In genomic region chr1:11142618-11143391, GRCh38 we compare ENCODE assay signal across 31 cellular contexts. TPM values are rescaled to one million over a fixed set of nuclear protein-coding genes. Genes with fewer than 3 reads are reported as not detected.
DNase-seq lines count a peak whose midpoint lies in the region; ATAC-seq and TF ChIP-seq lines count a peak whose summit lies in the region.
"Had no signal": no experiment of that assay in that cellular context is flagged by ENCODE, and none has a peak within 500 bp of the region (broad histone marks: within the 10 kb centered on the region; RNA-seq: fewer than 3 reads in every experiment).

No MANE protein-coding gene starts in this region.

- H3K79me2 ChIP-seq in mammary epithelial cell (ENCODE audit: insufficient read depth, low read length), result no peaks in the 10 kb centered on the region

- no peak overlapping the region for H2AFZ ChIP-seq in mammary epithelial cell (ENCODE audit: low read depth, low read length)

- no peak for TF ChIP-seq CTCF in mammary epithelial cell (conservative IDR thresholded peaks at IDR 0.05 in 1 of 2, IDR thresholded peaks at IDR 0.05 in 1 of 2; ENCODE audit: extremely low read depth in 1 of 2, insufficient read depth in 1 of 2, low read depth in 1 of 2, low read length in 2 of 2)

- in situ Hi-C loops in mammary epithelial cell (cut with MboI; ENCODE audit: low sequenced_read_pairs in 2 of 2), result no loop called here

- H3K27me3 Mint-ChIP-seq in activated naive CD4-positive, alpha-beta T cell treated with anti-CD3 and anti-CD28 coated beads for 36 hours (ENCODE audit: low read depth), result no peaks in the 10 kb centered on the region
- H3K27me3 Mint-ChIP-seq in activated T-helper 17 cell treated with anti-CD3 and anti-CD28 coated beads, Interleukin-2, amount 50 U/mL, for 72 hours, result no peaks in the 10 kb centered on the region
- H3K27me3 Mint-ChIP-seq in stimulated activated naive CD8-positive, alpha-beta T cell treated with anti-CD3 and anti-CD28 coated beads, Interleukin-15, amount 100 ng/mL, for 72 hours, result no peaks in the 10 kb centered on the region
- H3K27me3 Mint-ChIP-seq: activated naive CD4-positive, alpha-beta T cell treated with anti-CD3 and anti-CD28 coated beads, Interleukin-2, amount 50 U/mL, for 24 hours; CD4-positive, CD25-positive, alpha-beta regulatory T cell; progenitor cell of endocrine pancreas; stimulated activated naive B cell treated with anti-CD40 and anti-IgM and Interleukin-4, amounts not matched to agents 10 μg/mL and 1 μg/mL and 100 μg/mL, for 72 hours had no signal

- H3K4me1 ChIP-seq in mammary epithelial cell (ENCODE audit: insufficient read depth, low read length), result peaks cover 77% of the 10 kb centered on the region
- H3K4me1 ChIP-seq: A549, transverse colon had no signal

- no peaks in the 10 kb centered on the region for H4K20me1 ChIP-seq in mammary epithelial cell (ENCODE audit: insufficient read depth, low read length)

- dilution Hi-C loops in mammary epithelial cell (cut with HindIII; ENCODE audit: low sequenced_read_pairs), result no loop called here

- H3K4me1 Mint-ChIP-seq in activated naive CD4-positive, alpha-beta T cell treated with anti-CD3 and anti-CD28 coated beads for 36 hours (ENCODE audit: low read depth), result peaks cover 17% of the 10 kb centered on the region
- peaks cover 11% of the 10 kb centered on the region for H3K4me1 Mint-ChIP-seq in activated T-helper 17 cell treated with anti-CD3 and anti-CD28 coated beads, Interleukin-2, amount 50 U/mL, for 72 hours
- H3K4me1 Mint-ChIP-seq in stimulated activated naive CD8-positive, alpha-beta T cell treated with anti-CD3 and anti-CD28 coated beads, Interleukin-15, amount 100 ng/mL, for 72 hours, result peaks cover 20% of the 10 kb centered on the region
- H3K4me1 Mint-ChIP-seq: natural killer cell had no signal

- no peaks in the 10 kb centered on the region for H3K27me3 ChIP-seq in mammary epithelial cell (ENCODE audit: insufficient read depth, low read length)
- H3K27me3 ChIP-seq: heart left ventricle, transverse colon had no signal

- intact Hi-C loops in activated naive CD4-positive, alpha-beta T cell treated with anti-CD3 and anti-CD28 coated beads for 36 hours (cut with micrococcal nuclease), result no loop called here
- intact Hi-C loops in mammary epithelial cell (cut with micrococcal nuclease), result loop anchor here (2.0 kb wide), 1 partner anchor 44 kb away; the partner anchor contains the start of gene EXOSC10

- no peak overlapping the region for H3K4me3 Mint-ChIP-seq in activated naive CD4-positive, alpha-beta T cell treated with anti-CD3 and anti-CD28 coated beads for 36 hours
- H3K4me3 Mint-ChIP-seq in activated T-helper 17 cell treated with anti-CD3 and anti-CD28 coated beads, Interleukin-2, amount 50 U/mL, for 72 hours, result no peak overlapping the region
- no peak overlapping the region for H3K4me3 Mint-ChIP-seq in stimulated activated naive CD8-positive, alpha-beta T cell treated with anti-CD3 and anti-CD28 coated beads, Interleukin-15, amount 100 ng/mL, for 72 hours
- H3K4me3 Mint-ChIP-seq: activated naive CD4-positive, alpha-beta T cell treated with anti-CD3 and anti-CD28 coated beads, Interleukin-2, amount 50 U/mL, for 24 hours; CD4-positive, CD25-positive, alpha-beta regulatory T cell; natural killer cell; stimulated activated naive B cell treated with anti-CD40 and anti-IgM and Interleukin-4, amounts not matched to agents 10 μg/mL and 1 μg/mL and 100 μg/mL, for 72 hours had no signal

- WGBS in mammary epithelial cell (ENCODE audit: low coverage, missing lambda C conversion rate), result 74% methylated on average over 4 of the region's 4 CpGs

- H3K36me3 Mint-ChIP-seq in activated naive CD4-positive, alpha-beta T cell treated with anti-CD3 and anti-CD28 coated beads for 36 hours (ENCODE audit: low read depth), result peaks cover 34% of the 10 kb centered on the region
- H3K36me3 Mint-ChIP-seq in activated T-helper 17 cell treated with anti-CD3 and anti-CD28 coated beads, Interleukin-2, amount 50 U/mL, for 72 hours (ENCODE audit: low read depth), result peaks cover 85% of the 10 kb centered on the region

- CTCF ChIA-PET in activated naive CD4-positive, alpha-beta T cell treated with anti-CD3 and anti-CD28 coated beads for 36 hours (lab: Charles Lee), result no interaction called here
- CTCF ChIA-PET in mammary epithelial cell (lab: Charles Lee; ENCODE audit: low non-redundant PET), result no interaction called here

- peak overlapping the region; percentile 17 for H3K27ac Mint-ChIP-seq in activated naive CD4-positive, alpha-beta T cell treated with anti-CD3 and anti-CD28 coated beads for 36 hours
- peak overlapping the region; percentile 85 for H3K27ac Mint-ChIP-seq in activated T-helper 17 cell treated with anti-CD3 and anti-CD28 coated beads, Interleukin-2, amount 50 U/mL, for 72 hours
- H3K27ac Mint-ChIP-seq in stimulated activated naive CD8-positive, alpha-beta T cell treated with anti-CD3 and anti-CD28 coated beads, Interleukin-15, amount 100 ng/mL, for 72 hours, result peak overlapping the region; percentile 20 to 36
- H3K27ac Mint-ChIP-seq: progenitor cell of endocrine pancreas; stimulated activated naive B cell treated with anti-CD40 and anti-IgM and Interleukin-4, amounts not matched to agents 10 μg/mL and 1 μg/mL and 100 μg/mL, for 72 hours had no signal

- peaks cover 7% of the 10 kb centered on the region for H3K36me3 ChIP-seq in mammary epithelial cell (ENCODE audit: insufficient read depth, low read length)

- H3K9ac ChIP-seq in mammary epithelial cell (ENCODE audit: insufficient read depth, low read length), result no peak overlapping the region

- no peak overlapping the region for H3K4me2 ChIP-seq in mammary epithelial cell (ENCODE audit: insufficient read depth, low read depth, low read length)
- H3K4me2 ChIP-seq: A549 had no signal

- DNase-seq in activated naive CD4-positive, alpha-beta T cell treated with anti-CD3 and anti-CD28 coated beads for 36 hours, result no peak
- no peak for DNase-seq in activated naive CD4-positive, alpha-beta T cell treated with Interleukin-2 at 50 U/mL for 16 hours
- DNase-seq in mammary epithelial cell (no peak), NCI-H2107 (lab: John Stamatoyannopoulos, UW) (no peak)
- DNase-seq in stimulated activated naive CD8-positive, alpha-beta T cell treated with anti-CD3 and anti-CD28 coated beads, Interleukin-15, amount 100 ng/mL, for 72 hours, result no peak
- no peak for DNase-seq in stimulated activated naive CD4-positive, alpha-beta T cell treated with Interleukin-2 at 50 U/mL for 16 hours (lab: John Stamatoyannopoulos, UW)
- DNase-seq: activated T-cell treated with anti-CD3 and anti-CD28 coated beads, Interleukin-2, amount 50 U/mL, for 48 hours; AML-193; CD4-positive, CD25-positive, alpha-beta regulatory T cell; heart left ventricle; lower lobe of right lung; MV-4-11; natural killer cell; NCI-H1436; NCI-H2081 treated with DMSO at 0.1 percent for 48 hours; NCI-H345; nucleus accumbens; SHP77 treated with DMSO at 0.1 percent for 48 hours; stimulated activated naive B cell treated with anti-CD40 and anti-IgM and Interleukin-4, amounts not matched to agents 10 μg/mL and 1 μg/mL and 100 μg/mL, for 72 hours; T-helper 2 cell; transverse colon had no signal

- ATAC-seq in activated T-helper 17 cell treated with anti-CD3 and anti-CD28 coated beads, Interleukin-2, amount 50 U/mL, for 72 hours (replicated peaks), result no peak
- no peak for ATAC-seq in stimulated activated naive CD8-positive, alpha-beta T cell treated with anti-CD3 and anti-CD28 coated beads, Interleukin-15, amount 100 ng/mL, for 72 hours
- ATAC-seq in activated CD4-positive, CD25-positive, alpha-beta regulatory T cell treated with anti-CD3 and anti-CD28 coated beads, Interleukin-2, amount 50 U/mL, for 24 hours, result no peak
- ATAC-seq: A549; esophagus mucosa; heart left ventricle; lower lobe of right lung; natural killer cell; stimulated activated naive B cell treated with anti-CD40 and anti-IgM and Interleukin-4, amounts not matched to agents 10 μg/mL and 1 μg/mL and 100 μg/mL, for 72 hours had no signal

- H3K9me3 ChIP-seq in mammary epithelial cell (replicated peaks; ENCODE audit: insufficient read depth, low read length), result no peaks in the 10 kb centered on the region
- H3K9me3 ChIP-seq: A549, heart left ventricle, lower lobe of right lung, transverse colon had no signal

- H3K9me3 Mint-ChIP-seq in activated naive CD4-positive, alpha-beta T cell treated with anti-CD3 and anti-CD28 coated beads for 36 hours, result no peaks in the 10 kb centered on the region
- H3K9me3 Mint-ChIP-seq in activated T-helper 17 cell treated with anti-CD3 and anti-CD28 coated beads, Interleukin-2, amount 50 U/mL, for 72 hours, result no peaks in the 10 kb centered on the region
- H3K9me3 Mint-ChIP-seq in stimulated activated naive CD8-positive, alpha-beta T cell treated with anti-CD3 and anti-CD28 coated beads, Interleukin-15, amount 100 ng/mL, for 72 hours, result no peaks in the 10 kb centered on the region
- H3K9me3 Mint-ChIP-seq: activated naive CD4-positive, alpha-beta T cell treated with anti-CD3 and anti-CD28 coated beads, Interleukin-2, amount 50 U/mL, for 24 hours; CD4-positive, CD25-positive, alpha-beta regulatory T cell; natural killer cell; stimulated activated naive B cell treated with anti-CD40 and anti-IgM and Interleukin-4, amounts not matched to agents 10 μg/mL and 1 μg/mL and 100 μg/mL, for 72 hours had no signal

- BruUV-seq in mammary epithelial cell (replicated peaks; lab: Mats Ljungman, UMichigan), result no TSS peak

- H3K4me3 ChIP-seq in mammary epithelial cell (replicated peaks in 1 of 3; ENCODE audit: insufficient read depth in 1 of 3, low read depth in 2 of 3, low read length in 3 of 3), result no peak overlapping the region
- H3K4me3 ChIP-seq: A549, heart left ventricle, lower lobe of right lung, transverse colon had no signal

- H3K27ac ChIP-seq in mammary epithelial cell (ENCODE audit: insufficient read depth, low read depth, low read length), result peak overlapping the region; percentile 30
- H3K27ac ChIP-seq: A549, transverse colon had no signal

RNA-seq across cellular contexts. Expression of gene EXOSC10, which starts 43.1 kb away (rescaled TPM):
- 10 to 100 TPM; 57.9 to 59.3 TPM for total RNA-seq in activated naive CD4-positive, alpha-beta T cell treated with anti-CD3 and anti-CD28 coated beads for 36 hours
- total RNA-seq in activated T-helper 17 cell treated with anti-CD3 and anti-CD28 coated beads, Interleukin-2, amount 50 U/mL, for 72 hours, result 100 to 1,000 TPM in 1 of 2 donors, 10 to 100 TPM in 1; 69.0 to 102 TPM
- 10 to 100 TPM; 62.0 to 66.6 TPM for total RNA-seq in mammary epithelial cell
- polyA plus RNA-seq in mammary epithelial cell, result 72.4 TPM
- 43.9 TPM for polyA minus RNA-seq in mammary epithelial cell

RNA-seq across cellular contexts. Expression of gene ANGPTL7, which starts 46.4 kb away (rescaled TPM):
- total RNA-seq in activated naive CD4-positive, alpha-beta T cell treated with anti-CD3 and anti-CD28 coated beads for 36 hours, result not detected
- not detected for total RNA-seq in activated T-helper 17 cell treated with anti-CD3 and anti-CD28 coated beads, Interleukin-2, amount 50 U/mL, for 72 hours
- 1 to 10 TPM in 1 of 2 donors, not detected in 1; 2.3 TPM for total RNA-seq in mammary epithelial cell
- not detected for polyA plus RNA-seq in mammary epithelial cell
- polyA minus RNA-seq in mammary epithelial cell, result not detected
- total RNA-seq: CD4-positive, CD25-positive, alpha-beta regulatory T cell; dermis blood vessel endothelial cell; esophagus mucosa; LHCN-M2; mononuclear cell; natural killer cell; progenitor cell of endocrine pancreas had no signal
- polyA plus RNA-seq: A549; CD4-positive, CD25-positive, alpha-beta regulatory T cell; keratinocyte had no signal

Comparison
In these comparisons a context has a peak if more than half of its experiments do, and no peak if none do; other contexts are left out.
1. H3K27ac Mint-ChIP-seq: peak in every context shown above with its lines; median percentile 85 in activated T-helper 17 cell treated with anti-CD3 and anti-CD28 coated beads, Interleukin-2, amount 50 U/mL, for 72 hours; 28 in stimulated activated naive CD8-positive, alpha-beta T cell treated with anti-CD3 and anti-CD28 coated beads, Interleukin-15, amount 100 ng/mL, for 72 hours; 17 in activated naive CD4-positive, alpha-beta T cell treated with anti-CD3 and anti-CD28 coated beads for 36 hours.